Comparison of ENCODE assay signal across 1 cellular context in genomic region chr14:95468416-95469133, GRCh38.
TF ChIP-seq lines count a peak whose summit lies in the region.

No MANE protein-coding gene starts in this region.

TF ChIP-seq in HepG2, 621 proteins besides CTCF, POLR2A, EP300 and RAD21 (continued from another document):
- TF ChIP-seq ZNF414 (CRISPR knock-in tag; IDR thresholded peaks at IDR 0.05) (no peak), ZNF556 (CRISPR knock-in tag; IDR thresholded peaks at IDR 0.05; ENCODE audit: borderline replicate concordance) (no peak), CHD4 (IDR thresholded peaks at IDR 0.05; ENCODE audit: borderline replicate concordance, low read length) (no peak), ZNF564 (CRISPR knock-in tag; IDR thresholded peaks at IDR 0.05) (no peak), HNF4G (IDR thresholded peaks at IDR 0.05; ENCODE audit: borderline replicate concordance, low read depth, low read length) (peak; percentile 65; the same call in 1 of the 2 replicates), HNF4G (CRISPR knock-in tag; IDR thresholded peaks at IDR 0.05; ENCODE audit: borderline replicate concordance, low read depth) (no peak)
- TF ChIP-seq, protein P1, sequence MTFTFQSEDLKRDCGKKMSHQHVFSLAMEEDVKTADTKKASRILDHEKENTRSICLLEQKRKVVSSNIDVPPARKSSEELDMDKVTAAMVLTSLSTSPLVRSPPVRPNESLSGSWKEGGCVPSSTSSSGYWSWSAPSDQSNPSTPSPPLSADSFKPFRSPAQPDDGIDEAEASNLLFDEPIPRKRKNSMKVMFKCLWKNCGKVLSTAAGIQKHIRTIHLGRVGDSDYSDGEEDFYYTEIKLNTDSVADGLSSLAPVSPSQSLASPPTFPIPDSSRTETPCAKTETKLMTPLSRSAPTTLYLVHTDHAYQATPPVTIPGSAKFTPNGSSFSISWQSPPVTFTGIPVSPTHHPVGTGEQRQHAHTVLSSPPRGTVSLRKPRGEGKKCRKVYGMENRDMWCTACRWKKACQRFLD (CRISPR knock-in tag; IDR thresholded peaks at IDR 0.05; ENCODE audit: borderline replicate concordance): no peak
